Comparison of ENCODE assay signal across 8 cellular contexts in the genomic region with DNA sequence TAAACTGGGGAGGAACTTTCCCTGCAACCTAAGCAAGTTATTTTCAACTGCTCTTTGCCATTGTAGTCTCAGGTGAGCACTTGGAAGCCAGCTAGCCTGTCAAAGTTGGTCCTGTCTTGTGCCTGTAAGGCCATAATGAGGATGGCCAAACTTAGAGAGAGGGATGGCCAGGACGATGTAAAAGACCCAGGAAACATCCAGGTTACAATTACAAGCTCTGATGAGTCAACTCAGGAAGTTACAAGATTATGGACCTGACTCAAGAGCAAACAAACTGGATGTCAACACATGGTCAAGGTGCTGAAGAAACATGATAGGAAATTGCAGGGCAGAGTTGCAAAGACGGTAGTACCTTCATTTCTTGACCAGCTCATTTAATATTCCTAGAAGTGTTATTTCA. TPM values are rescaled to one million over a fixed set of nuclear protein-coding genes. Genes with fewer than 3 reads are reported as not detected.
DNase-seq lines count a peak whose midpoint lies in the region; ATAC-seq and TF ChIP-seq lines count a peak whose summit lies in the region.

No MANE protein-coding gene starts in this region.

- H3K9ac ChIP-seq in MM.1S (ENCODE audit: low read length), result peak overlapping the region; percentile 92; the same call in 1 of the 2 replicates

- peaks cover 30% of the 10 kb centered on the region for H3F3A ChIP-seq in MM.1S (ENCODE audit: insufficient read depth, low read length)

- ATAC-seq in HG02798 (IDR thresholded peaks at IDR 0.05; ENCODE audit: poor library complexity, unreplicated experiment), result no peak

- DNase-seq in DMS53 treated with DMSO at 0.1 percent for 48 hours (lab: John Stamatoyannopoulos, UW; ENCODE audit: unreplicated experiment), result peak; percentile 34
- no peak for DNase-seq in MM.1S
- DNase-seq in dorsolateral prefrontal cortex, result no peak
- no peak for DNase-seq in osteocyte (ENCODE audit: extremely low spot score, unreplicated experiment)
- no peak for DNase-seq in medulla oblongata (ENCODE audit: extremely low spot score)
- DNase-seq in Ammon's horn (ENCODE audit: low spot score), result no peak
- DNase-seq in OCI-M1 (lab: John Stamatoyannopoulos, UW), result no peak

- H3K4me3 ChIP-seq in MM.1S (ENCODE audit: low read length), result peak overlapping the region; percentile 80
- peak overlapping the region in 56 of 59 donors; percentile 71 to 100 (median 94) for H3K4me3 ChIP-seq in dorsolateral prefrontal cortex

- intact Hi-C loops in dorsolateral prefrontal cortex (cut with DNase I), result no loop called here

- H3K4me3 Mint-ChIP-seq in osteocyte (ENCODE audit: unreplicated experiment), result peak overlapping the region; percentile 91

- H3K4me1 Mint-ChIP-seq in osteocyte (ENCODE audit: unreplicated experiment), result peaks cover 47% of the 10 kb centered on the region

- peaks cover 4% of the 10 kb centered on the region; the same call in 1 of the 2 replicates for H3K36me3 ChIP-seq in MM.1S (replicated peaks; ENCODE audit: insufficient read depth, low read length)

- TF ChIP-seq CTCF in MM.1S (IDR thresholded peaks at IDR 0.05; ENCODE audit: low read length), result no peak
- TF ChIP-seq CTCF in dorsolateral prefrontal cortex (IDR thresholded peaks at IDR 0.05 in 54 of 56, conservative IDR thresholded peaks at IDR 0.05 in 2 of 56; ENCODE audit: low read depth in 1 of 56, partially characterized antibody in 56 of 56), result no peak
- TF ChIP-seq CTCF in osteocyte (IDR thresholded peaks at IDR 0.05), result no peak

- H3K9me2 ChIP-seq in MM.1S (replicated peaks; ENCODE audit: insufficient read depth, low read length), result no peaks in the 10 kb centered on the region

- H4K20me1 ChIP-seq in MM.1S (ENCODE audit: insufficient read depth, low read length), result peaks cover 34% of the 10 kb centered on the region

- peaks cover 6% of the 10 kb centered on the region for H3K36me3 Mint-ChIP-seq in osteocyte (ENCODE audit: unreplicated experiment)

- H3K79me2 ChIP-seq in MM.1S (ENCODE audit: low read length), result peaks cover 66% of the 10 kb centered on the region

- peak overlapping the region; percentile 92 for H3K27ac Mint-ChIP-seq in osteocyte (ENCODE audit: unreplicated experiment)

- no peaks in the 10 kb centered on the region for H3K27me3 Mint-ChIP-seq in osteocyte (ENCODE audit: unreplicated experiment)

- H3K27ac ChIP-seq in MM.1S (ENCODE audit: low read length) (peak overlapping the region; percentile 95; the same call in 1 of the 2 replicates), dorsolateral prefrontal cortex (peak overlapping the region in 30 of 59 donors; percentile 19 to 99 (median 95))

- H3K4me2 ChIP-seq in MM.1S (ENCODE audit: low read depth, low read length), result peak overlapping the region; percentile 71

- no peak overlapping the region for H2AFZ ChIP-seq in MM.1S (ENCODE audit: low read length)

- H3K27me3 ChIP-seq in MM.1S (replicated peaks; ENCODE audit: insufficient read depth, low read length) (no peaks in the 10 kb centered on the region), dorsolateral prefrontal cortex (no peaks in the 10 kb centered on the region)

- no peaks in the 10 kb centered on the region for H3K9me3 ChIP-seq in MM.1S (replicated peaks; ENCODE audit: insufficient read depth, low read length)

- H3K4me1 ChIP-seq in MM.1S (ENCODE audit: low read length), result peaks cover 34% of the 10 kb centered on the region

- no peaks in the 10 kb centered on the region for H3K9me3 Mint-ChIP-seq in osteocyte (ENCODE audit: unreplicated experiment)

RNA-seq across cellular contexts. Expression of a gene that starts 1.6 kb away (rescaled TPM):
- total RNA-seq in dorsolateral prefrontal cortex, result 10 to 100 TPM; 30.5 to 76.8 (median 48.2) TPM
- total RNA-seq in osteocyte, result 67.4 and 68.8 TPM in 2 replicates

RNA-seq across cellular contexts. Expression of a gene that starts 6.6 kb away (rescaled TPM):
- total RNA-seq in dorsolateral prefrontal cortex, result 10 to 100 TPM; 41.2 to 87.6 (median 55.2) TPM
- total RNA-seq in osteocyte, result 78.6 and 85.5 TPM in 2 replicates

RNA-seq across cellular contexts. Expression of a gene that starts 25.6 kb away (rescaled TPM):
- total RNA-seq in dorsolateral prefrontal cortex (10 to 100 TPM; 26.7 to 64.2 (median 47.2) TPM), osteocyte (60.7 and 61.0 TPM in 2 replicates)

RNA-seq across cellular contexts. Expression of a gene that starts 48.5 kb away (rescaled TPM):
- total RNA-seq in dorsolateral prefrontal cortex (100 to 1,000 TPM; 122 to 627 (median 268) TPM), osteocyte (148 and 151 TPM in 2 replicates)

RNA-seq across cellular contexts. Expression of a gene that starts 50.9 kb away (rescaled TPM):
- total RNA-seq in dorsolateral prefrontal cortex, result 10 to 100 TPM; 19.3 to 46.5 (median 29.4) TPM
- total RNA-seq in osteocyte, result 38.3 and 41.0 TPM in 2 replicates
